31 cellular contexts compared by ENCODE assay signal in the genomic region with DNA sequence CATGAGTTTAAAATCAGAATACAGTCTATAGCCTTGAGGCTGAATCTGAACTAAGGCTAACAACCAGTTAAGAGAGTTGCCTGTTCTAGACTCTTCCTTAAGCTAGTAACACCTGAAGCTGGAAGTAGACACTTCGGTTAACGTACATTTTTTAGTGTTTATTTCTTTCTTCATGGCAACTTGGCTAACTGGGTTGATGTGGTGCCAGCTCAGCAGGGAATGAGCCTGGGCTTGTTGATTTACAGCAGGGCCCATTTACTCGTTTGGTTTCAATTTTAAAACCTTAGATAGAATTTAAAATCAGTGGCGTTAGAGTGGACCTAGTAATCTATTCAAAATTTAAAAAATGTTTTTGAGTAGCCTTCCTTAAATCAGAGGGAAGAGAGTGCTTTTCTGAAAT.
"Had no signal": no experiment of that assay in that cellular context is flagged by ENCODE, and none has a peak within 500 bp of the region (broad histone marks: within the 10 kb centered on the region; RNA-seq: fewer than 3 reads in every experiment).

No MANE protein-coding gene starts in this region.

- H3K4me3 Mint-ChIP-seq: dendritic cell treated with granulocyte-macrophage colony-stimulating factor and Interleukin-4, amounts not matched to agents 40 ng/mL and 50 ng/mL, for 4 days; mesothelial cell of epicardium; naive B cell; natural killer cell treated with Interleukin-12 subunit alpha and Interleukin-12 subunit beta and Interleukin-15 and Interleukin-18, amount 100 ng/mL, for 72 hours; neural crest cell had no signal

- H3K9me3 ChIP-seq: colonic mucosa, heart right ventricle, left ventricle myocardium inferior, mucosa of descending colon, neutrophil, pancreas, right lobe of liver, stomach, thyroid gland, vagina had no signal

- DNase-seq: colonic mucosa; effector CD8-positive, alpha-beta T cell; foreskin melanocyte; glutamatergic neuron; heart right ventricle; hippocampal formation; kidney glomerular epithelial cell; left colon; left ventricle myocardium inferior; mesenchymal stem cell; mucosa of descending colon; naive B cell; pancreas; right lobe of liver; small intestine; stimulated activated CD4-positive, alpha-beta T cell treated with anti-CD3 and anti-CD28 coated beads, Interleukin-1b, Interleukin-23, amount 100 ng/mL, for 48 hours; stimulated activated CD4-positive, alpha-beta T cell treated with anti-CD3 and anti-CD28 coated beads, Interleukin-4, amount 100 ng/mL, for 1 hour; stimulated activated CD8-positive, alpha-beta memory T cell treated with anti-CD3 and anti-CD28 coated beads, Interleukin-4, amount 100 ng/mL, for 48 hours; stimulated activated naive CD4-positive, alpha-beta T cell treated with Interleukin-2 at 50 U/mL for 16 hours; stomach; thyroid gland; trophoblast cell had no signal

- H3K27ac Mint-ChIP-seq: dendritic cell treated with granulocyte-macrophage colony-stimulating factor and Interleukin-4, amounts not matched to agents 40 ng/mL and 50 ng/mL, for 4 days; mesothelial cell of epicardium; naive B cell; natural killer cell treated with Interleukin-12 subunit alpha and Interleukin-12 subunit beta and Interleukin-15 and Interleukin-18, amount 100 ng/mL, for 72 hours had no signal

- ATAC-seq: heart right ventricle; left colon; mucosa of descending colon; natural killer cell treated with Interleukin-12 subunit alpha and Interleukin-12 subunit beta and Interleukin-15 and Interleukin-18, amount 100 ng/mL, for 72 hours; pancreas; right lobe of liver had no signal

- H3K27me3 Mint-ChIP-seq: dendritic cell treated with granulocyte-macrophage colony-stimulating factor and Interleukin-4, amounts not matched to agents 40 ng/mL and 50 ng/mL, for 4 days; naive B cell had no signal

- H3K36me3 Mint-ChIP-seq: mesothelial cell of epicardium; naive B cell; natural killer cell treated with Interleukin-12 subunit alpha and Interleukin-12 subunit beta and Interleukin-15 and Interleukin-18, amount 100 ng/mL, for 72 hours had no signal

- H3K4me1 Mint-ChIP-seq: mesothelial cell of epicardium, naive B cell, neural crest cell had no signal

- FAIRE-seq: endothelial cell of umbilical vein, islet of Langerhans, pancreas, small intestine had no signal

- H3K27me3 ChIP-seq: neutrophil, pancreas, right lobe of liver, thyroid gland, vagina had no signal

- H3K27ac ChIP-seq: colonic mucosa, heart right ventricle, left ventricle myocardium inferior, neutrophil, pancreas, right lobe of liver, stomach, thyroid gland, vagina had no signal

- H3K36me3 ChIP-seq: colonic mucosa, heart right ventricle, left ventricle myocardium inferior, neutrophil, pancreas, right lobe of liver, stomach, thyroid gland, vagina had no signal

- H3K4me1 ChIP-seq: colonic mucosa, heart right ventricle, left ventricle myocardium inferior, pancreas, right lobe of liver, stomach, thyroid gland, vagina had no signal

- H3K4me3 ChIP-seq: colonic mucosa, heart right ventricle, left ventricle myocardium inferior, lung, mucosa of descending colon, pancreas, right lobe of liver, stomach, thyroid gland, vagina had no signal
